Comparison of ENCODE assay signal across 26 cellular contexts in genomic region chr1:232543194-232543593, GRCh38.
"Had no signal": no experiment of that assay in that cellular context is flagged by ENCODE, and none has a peak within 500 bp of the region (broad histone marks: within the 10 kb centered on the region; RNA-seq: fewer than 3 reads in every experiment).

No MANE protein-coding gene starts in this region.

- H3K27ac ChIP-seq: colonic mucosa, dorsolateral prefrontal cortex, esophagus muscularis mucosa, sigmoid colon, stomach, suprapubic skin, vagina had no signal

- H3K4me1 Mint-ChIP-seq: activated B cell treated with CpG ODN at 0.5 μM for 24 hours; activated naive CD8-positive, alpha-beta T cell treated with anti-CD3 and anti-CD28 coated beads for 36 hours; stimulated activated memory B cell treated with anti-CD40 and anti-IgM and Interleukin-4, amounts not matched to agents 10 μg/mL and 1 μg/mL and 100 μg/mL, for 72 hours had no signal

- H3K36me3 ChIP-seq: colonic mucosa, esophagus muscularis mucosa, sigmoid colon, stomach, suprapubic skin, vagina had no signal

- H3K27ac Mint-ChIP-seq: activated B cell treated with CpG ODN at 0.5 μM for 24 hours; activated CD4-positive, alpha-beta T cell treated with anti-CD3 and anti-CD28 coated beads for 36 hours; activated naive CD8-positive, alpha-beta T cell treated with anti-CD3 and anti-CD28 coated beads for 36 hours; activated T-helper 2 cell treated with anti-CD3 and anti-CD28 coated beads, Interferon-gamma antibody, Interleukin-2, Interleukin-4, amounts not matched to agents 10 μg/mL and 5 μg/mL and 100 μg/mL, durations not matched to agents 14 hours and 24 hours and 36 hours; effector memory CD8-positive, alpha-beta T cell; natural killer cell treated with Interleukin-12 subunit alpha and Interleukin-12 subunit beta and Interleukin-15 and Interleukin-18, amount 100 ng/mL, for 72 hours; progenitor cell of endocrine pancreas; stimulated activated memory B cell treated with anti-CD40 and anti-IgM and Interleukin-4, amounts not matched to agents 10 μg/mL and 1 μg/mL and 100 μg/mL, for 72 hours had no signal

- H3K27me3 ChIP-seq: colonic mucosa, dorsolateral prefrontal cortex, esophagus muscularis mucosa, sigmoid colon, stomach, suprapubic skin, vagina had no signal

- H3K9me3 ChIP-seq: colonic mucosa, esophagus muscularis mucosa, sigmoid colon, stomach, suprapubic skin, vagina had no signal

- H3K4me1 ChIP-seq: colonic mucosa had no signal

- H3K27me3 Mint-ChIP-seq: activated B cell treated with CpG ODN at 0.5 μM for 24 hours; activated CD4-positive, alpha-beta T cell treated with anti-CD3 and anti-CD28 coated beads for 36 hours; activated naive CD8-positive, alpha-beta T cell treated with anti-CD3 and anti-CD28 coated beads for 36 hours; effector memory CD8-positive, alpha-beta T cell; progenitor cell of endocrine pancreas; stimulated activated memory B cell treated with anti-CD40 and anti-IgM and Interleukin-4, amounts not matched to agents 10 μg/mL and 1 μg/mL and 100 μg/mL, for 72 hours; type B pancreatic cell had no signal

- H3K4me3 Mint-ChIP-seq: activated B cell treated with CpG ODN at 0.5 μM for 24 hours; activated CD4-positive, alpha-beta T cell treated with anti-CD3 and anti-CD28 coated beads for 36 hours; activated naive CD8-positive, alpha-beta T cell treated with anti-CD3 and anti-CD28 coated beads for 36 hours; activated T-cell treated with anti-CD3 and anti-CD28 coated beads, Interleukin-2, amount 50 U/mL, for 4 hours; effector memory CD8-positive, alpha-beta T cell; natural killer cell treated with Interleukin-12 subunit alpha and Interleukin-12 subunit beta and Interleukin-15 and Interleukin-18, amount 100 ng/mL, for 72 hours; stimulated activated memory B cell treated with anti-CD40 and anti-IgM and Interleukin-4, amounts not matched to agents 10 μg/mL and 1 μg/mL and 100 μg/mL, for 72 hours; type B pancreatic cell had no signal

- H3K4me3 ChIP-seq: colonic mucosa, dorsolateral prefrontal cortex, esophagus muscularis mucosa, sigmoid colon, smooth muscle cell, stomach, suprapubic skin, vagina had no signal

- H3K9me3 Mint-ChIP-seq: activated B cell treated with CpG ODN at 0.5 μM for 24 hours; activated naive CD8-positive, alpha-beta T cell treated with anti-CD3 and anti-CD28 coated beads for 36 hours; activated T-cell treated with anti-CD3 and anti-CD28 coated beads, Interleukin-2, amount 50 U/mL, for 4 hours; activated T-helper 2 cell treated with anti-CD3 and anti-CD28 coated beads, Interferon-gamma antibody, Interleukin-2, Interleukin-4, amounts not matched to agents 10 μg/mL and 5 μg/mL and 100 μg/mL, durations not matched to agents 14 hours and 24 hours and 36 hours; effector memory CD8-positive, alpha-beta T cell; natural killer cell treated with Interleukin-12 subunit alpha and Interleukin-12 subunit beta and Interleukin-15 and Interleukin-18, amount 100 ng/mL, for 72 hours; stimulated activated memory B cell treated with anti-CD40 and anti-IgM and Interleukin-4, amounts not matched to agents 10 μg/mL and 1 μg/mL and 100 μg/mL, for 72 hours; type B pancreatic cell had no signal

- ATAC-seq: activated CD4-positive, alpha-beta T cell treated with anti-CD3 and anti-CD28 coated beads for 36 hours; activated T-cell treated with anti-CD3 and anti-CD28 coated beads, Interleukin-2, amount 50 U/mL, for 4 hours; effector memory CD8-positive, alpha-beta T cell; natural killer cell treated with Interleukin-12 subunit alpha and Interleukin-12 subunit beta and Interleukin-15 and Interleukin-18, amount 100 ng/mL, for 72 hours; stimulated activated memory B cell treated with anti-CD40 and anti-IgM and Interleukin-4, amounts not matched to agents 10 μg/mL and 1 μg/mL and 100 μg/mL, for 72 hours had no signal

- H3K36me3 Mint-ChIP-seq: natural killer cell treated with Interleukin-12 subunit alpha and Interleukin-12 subunit beta and Interleukin-15 and Interleukin-18, amount 100 ng/mL, for 72 hours; stimulated activated memory B cell treated with anti-CD40 and anti-IgM and Interleukin-4, amounts not matched to agents 10 μg/mL and 1 μg/mL and 100 μg/mL, for 72 hours had no signal

- DNase-seq: activated B cell treated with CpG ODN at 0.5 μM for 24 hours; activated CD4-positive, alpha-beta T cell treated with anti-CD3 and anti-CD28 coated beads for 36 hours; activated CD4-positive, alpha-beta T cell treated with anti-CD3 and anti-CD28 coated beads, Interleukin-2, amount 50 U/mL, for 48 hours; activated CD8-positive, alpha-beta memory T cell treated with anti-CD3 and anti-CD28 coated beads, Interleukin-2, amount 50 U/mL, for 48 hours; activated naive CD4-positive, alpha-beta T cell; activated naive CD8-positive, alpha-beta T cell treated with anti-CD3 and anti-CD28 coated beads for 36 hours; activated T-cell treated with anti-CD3 and anti-CD28 coated beads, Interleukin-2, amount 50 U/mL, for 4 hours; colonic mucosa; dorsolateral prefrontal cortex; effector memory CD8-positive, alpha-beta T cell; hypothalamus; left ventricle myocardium superior; mammary epithelial cell; retina; sigmoid colon; stimulated activated CD4-positive, alpha-beta T cell treated with anti-CD3 and anti-CD28 coated beads, Interleukin-15, amount 100 ng/mL, for 24 hours; stomach had no signal
